In the genomic region with DNA sequence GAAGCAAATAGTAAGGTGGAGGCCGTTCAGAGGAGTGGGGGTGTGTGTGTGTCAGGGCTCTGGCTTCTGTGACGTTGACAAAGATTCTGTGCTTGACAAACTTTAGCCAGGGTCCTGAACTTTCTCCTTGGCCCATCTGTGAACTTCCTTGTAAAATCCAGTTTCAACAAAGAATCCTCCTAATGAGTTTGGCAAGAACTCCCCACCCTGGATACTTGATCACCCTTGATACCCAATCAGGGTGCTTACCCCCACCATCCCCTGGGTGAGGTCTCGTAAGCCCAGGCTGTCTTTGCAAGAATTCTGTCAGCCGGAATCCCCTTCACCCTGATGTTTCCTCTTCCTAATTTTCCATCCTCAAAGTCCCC, we compare ENCODE assay signal across 10 cellular contexts. TPM values are rescaled to one million over a fixed set of nuclear protein-coding genes. Genes with fewer than 3 reads are reported as not detected.
A peak's percentile ranks its signal among the peaks of the same experiment; 100 is the strongest.
DNase-seq lines count a peak whose midpoint lies in the region; ATAC-seq and TF ChIP-seq lines count a peak whose summit lies in the region.
"Had no signal": no experiment of that assay in that cellular context is flagged by ENCODE, and none has a peak within 500 bp of the region (broad histone marks: within the 10 kb centered on the region; RNA-seq: fewer than 3 reads in every experiment).

No MANE protein-coding gene starts in this region.

- H3K9ac ChIP-seq in colonic mucosa (ENCODE audit: low read depth in 2 of 2, low read length in 2 of 2): no peak overlapping the region

- no TSS peak for BruUV-seq in Calu3 (replicated peaks; lab: Mats Ljungman, UMichigan)

- WGBS in esophagus squamous epithelium, 2 donors: 44 to 62% methylated on average over 4 of the region's 4 CpGs
- WGBS in sigmoid colon, 2 donors: 38 to 39% methylated on average over 4 of the region's 4 CpGs

- no peak for ATAC-seq in T-helper 17 cell

- H3K27ac Mint-ChIP-seq in Calu3 (ENCODE audit: unreplicated experiment) (peak overlapping the region; percentile 41), T-helper 17 cell (peak overlapping the region; percentile 95)

- H3K4me1 ChIP-seq in esophagus squamous epithelium: peaks cover 19 to 43% (median 24%) of the 10 kb centered on the region in 3 donors
- H3K4me1 ChIP-seq in sigmoid colon: peaks cover 0 to 35% (median 28%) of the 10 kb centered on the region in 4 donors
- H3K4me1 ChIP-seq in colonic mucosa: peaks cover 12% of the 10 kb centered on the region

- H3K36me3 ChIP-seq in esophagus squamous epithelium: no peaks in the 10 kb centered on the region
- no peaks in the 10 kb centered on the region for H3K36me3 ChIP-seq in sigmoid colon
- H3K36me3 ChIP-seq in colonic mucosa: no peaks in the 10 kb centered on the region

- H3K36me3 Mint-ChIP-seq in Calu3 (ENCODE audit: insufficient read depth, unreplicated experiment) (peaks cover 37% of the 10 kb centered on the region), T-helper 17 cell (ENCODE audit: low read depth) (peaks cover 2% of the 10 kb centered on the region)

- TF ChIP-seq POLR2A in esophagus squamous epithelium (IDR thresholded peaks at IDR 0.05) (no peak), sigmoid colon (IDR thresholded peaks at IDR 0.05) (no peak)

- DNase-seq in Calu3 (no peak), T-helper 17 cell (no peak), esophagus squamous epithelium (lab: John Stamatoyannopoulos, UW) (no peak), sigmoid colon (peak; percentile 56), NCI-H187 treated with DMSO at 0.1 percent for 48 hours (lab: John Stamatoyannopoulos, UW) (no peak), HuH-7.5 (ENCODE audit: low spot score) (no peak), colonic mucosa (no peak), CD1c-positive myeloid dendritic cell (ENCODE audit: extremely low spot score) (no peak)
- DNase-seq: NCI-H226; stimulated activated CD4-positive, alpha-beta T cell treated with anti-CD3 and anti-CD28 coated beads, Interleukin-4, amount 100 ng/mL, for 24 hours had no signal

- CTCF ChIA-PET in Calu3 (lab: Charles Lee): no interaction called here

- H3K27me3 ChIP-seq in esophagus squamous epithelium (no peaks in the 10 kb centered on the region), sigmoid colon (no peaks in the 10 kb centered on the region), colonic mucosa (no peaks in the 10 kb centered on the region)

- H3K27me3 Mint-ChIP-seq in Calu3 (ENCODE audit: unreplicated experiment): no peaks in the 10 kb centered on the region
- H3K27me3 Mint-ChIP-seq in T-helper 17 cell: no peaks in the 10 kb centered on the region

- TF ChIP-seq CTCF in Calu3 (IDR thresholded peaks at IDR 0.05; ENCODE audit: unreplicated experiment) (no peak), esophagus squamous epithelium (IDR thresholded peaks at IDR 0.05) (no peak), sigmoid colon (IDR thresholded peaks at IDR 0.05) (no peak), colonic mucosa (IDR thresholded peaks at IDR 0.05) (no peak)

- no peak overlapping the region for H3K4me3 ChIP-seq in esophagus squamous epithelium
- no peak overlapping the region for H3K4me3 ChIP-seq in sigmoid colon
- H3K4me3 ChIP-seq in colonic mucosa: no peak overlapping the region

- H3K27ac ChIP-seq in esophagus squamous epithelium (peak overlapping the region in 3 of 4 donors; percentile 93 to 99 (median 98)), sigmoid colon (peak overlapping the region; percentile 7 to 40 (median 32)), colonic mucosa (no peak overlapping the region)

- peaks cover 44% of the 10 kb centered on the region for H3K4me1 Mint-ChIP-seq in Calu3 (ENCODE audit: low read depth, unreplicated experiment)
- H3K4me1 Mint-ChIP-seq in T-helper 17 cell: peaks cover 50% of the 10 kb centered on the region

- H3K9me3 Mint-ChIP-seq in Calu3 (ENCODE audit: low read depth, unreplicated experiment): peaks cover 4% of the 10 kb centered on the region

- no peak for TF ChIP-seq EP300 in sigmoid colon (IDR thresholded peaks at IDR 0.05)

- no peak overlapping the region for H3K4me3 Mint-ChIP-seq in Calu3 (ENCODE audit: low read depth, unreplicated experiment)
- H3K4me3 Mint-ChIP-seq in T-helper 17 cell: peak overlapping the region; percentile 87

- H3K9me3 ChIP-seq in T-helper 17 cell (ENCODE audit: control insufficient read depth, low read length, poor library complexity, severe bottlenecking): no peaks in the 10 kb centered on the region
- peaks cover 0 to 19% (median 10%) of the 10 kb centered on the region in 3 donors for H3K9me3 ChIP-seq in esophagus squamous epithelium
- H3K9me3 ChIP-seq in sigmoid colon: peaks cover 0 to 8% (median 0%) of the 10 kb centered on the region in 4 donors
- H3K9me3 ChIP-seq in colonic mucosa: no peaks in the 10 kb centered on the region

- intact Hi-C loops in Calu3 (cut with micrococcal nuclease; ENCODE audit: unreplicated experiment): loop anchor here (10.0 kb wide), 1 partner anchor 138 kb away; no protein-coding TSS in a partner anchor
- intact Hi-C loops in esophagus squamous epithelium (cut with DNase I): no loop called here
- intact Hi-C loops in sigmoid colon (cut with DNase I): loop anchor here (10.0 kb wide), 1 partner anchor 328 kb away; a partner anchor contains a TSS
- intact Hi-C loops in colonic mucosa (cut with DNase I): no loop called here

RNA-seq across cellular contexts. Expression of a gene that starts 3.0 kb away (rescaled TPM):
- total RNA-seq in Calu3 (2022): 26.1 and 26.4 TPM in 2 replicates
- total RNA-seq in T-helper 17 cell: 10 to 100 TPM; 45.2 to 54.4 TPM
- 10 to 100 TPM; 16.2 to 37.8 (median 29.0) TPM for total RNA-seq in esophagus squamous epithelium
- 10 to 100 TPM; 51.2 to 88.4 (median 85.0) TPM for total RNA-seq in sigmoid colon
- 10 to 100 TPM; 56.8 to 87.2 (median 66.1) TPM for polyA plus RNA-seq in sigmoid colon
- total RNA-seq in colonic mucosa: 10 to 100 TPM; 48.6 to 56.3 TPM

RNA-seq across cellular contexts. Expression of a gene that starts 34.6 kb away (rescaled TPM):
- total RNA-seq in Calu3 (2022) (0.69 and 1.3 TPM in 2 replicates), T-helper 17 cell (10 to 100 TPM; 47.2 to 62.3 TPM), esophagus squamous epithelium (1 to 10 TPM in 3 of 4 donors, under 1 TPM in 1; 0.22 to 5.8 (median 2.7) TPM), sigmoid colon (1 to 10 TPM; 1.9 to 7.2 (median 4.7) TPM), colonic mucosa (1 to 10 TPM; 1.6 to 2.2 TPM)
- 10 to 100 TPM in 1 of 3 donors, under 1 TPM in 1, not detected in 1; 0.92 to 15.2 TPM for polyA plus RNA-seq in sigmoid colon

RNA-seq across cellular contexts. Expression of a gene that starts 41.0 kb away (rescaled TPM):
- 12.6 and 15.2 TPM in 2 replicates for total RNA-seq in Calu3 (2022)
- 100 to 1,000 TPM; 169 to 219 TPM for total RNA-seq in T-helper 17 cell
- total RNA-seq in esophagus squamous epithelium: 10 to 100 TPM; 12.6 to 61.3 (median 31.4) TPM
- total RNA-seq in sigmoid colon: 100 to 1,000 TPM in 1 of 4 donors, 10 to 100 TPM in 3; 56.5 to 116 (median 69.6) TPM
- polyA plus RNA-seq in sigmoid colon: 10 to 100 TPM; 28.9 to 58.7 (median 53.5) TPM
- total RNA-seq in colonic mucosa: 10 to 100 TPM; 24.5 to 29.4 TPM

Comparison
In these comparisons a context has a peak if more than half of its experiments do, and no peak if none do; other contexts are left out.
1. RNA of a gene that starts 34.6 kb away (total RNA-seq): 47.2 to 62.3 TPM in T-helper 17 cell; 1.9 to 7.2 TPM in sigmoid colon, 0.22 to 5.8 TPM in esophagus squamous epithelium, 1.6 to 2.2 TPM in colonic mucosa and 0.69 to 1.3 TPM in Calu3; every median in the first group is over 4 times any median in the second.
2. intact Hi-C loops: an anchor here in Calu3 (10.0 kb wide) and sigmoid colon (10.0 kb wide); none called in esophagus squamous epithelium and colonic mucosa.